ENCODE assay signal across 9 cellular contexts in genomic region chr20:19483309-19483708, GRCh38.
"Had no signal": no experiment of that assay in that cellular context is flagged by ENCODE, and none has a peak within 500 bp of the region (broad histone marks: within the 10 kb centered on the region; RNA-seq: fewer than 3 reads in every experiment).

No MANE protein-coding gene starts in this region.

- ATAC-seq: HCT116, HepG2 had no signal

- DNase-seq: GM23248, GOT3, H7, HFFc6 had no signal

- H3K27ac ChIP-seq: GM23248, HL-60 had no signal

- H3K4me1 Mint-ChIP-seq: IgD-negative memory B cell had no signal

- H3K4me1 ChIP-seq: HAP-1 had no signal

- H3K4me3 Mint-ChIP-seq: HFFc6, IgD-negative memory B cell had no signal

- H3K36me3 ChIP-seq: HAP-1 had no signal

- H3K9ac ChIP-seq: GM23248 had no signal

- H3K36me3 Mint-ChIP-seq: IgD-negative memory B cell had no signal

- H3K27ac Mint-ChIP-seq: HFFc6, IgD-negative memory B cell had no signal

- H3K9me3 ChIP-seq: HAP-1 had no signal

- H2AFZ ChIP-seq: GM23248 had no signal

- H3K4me3 ChIP-seq: GM23248, HAP-1 had no signal
